Comparison of ENCODE assay signal across 8 cellular contexts in the genomic region with DNA sequence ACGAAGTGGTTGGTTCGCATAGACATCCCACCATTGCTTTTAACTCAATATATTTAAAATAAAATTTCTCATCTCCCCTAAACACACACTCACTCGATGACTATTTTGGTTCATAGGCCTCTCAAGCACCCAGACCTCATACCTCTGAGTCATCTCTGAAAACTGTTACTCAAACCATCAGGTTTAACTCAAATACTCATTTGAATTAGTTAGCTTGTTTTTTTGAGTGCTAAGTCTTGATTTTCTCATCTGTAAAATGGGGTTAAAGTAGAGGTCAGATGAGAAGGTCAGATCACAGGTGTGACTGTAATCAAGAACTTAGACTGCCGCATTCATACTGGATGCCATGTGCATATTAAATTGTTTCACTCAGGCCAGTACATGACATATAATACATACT.
A peak's percentile ranks its signal among the peaks of the same experiment; 100 is the strongest.
DNase-seq lines count a peak whose midpoint lies in the region; ATAC-seq and TF ChIP-seq lines count a peak whose summit lies in the region.

No MANE protein-coding gene starts in this region.

- DNase-seq in Daoy (ENCODE audit: low read depth) = peak; percentile 75
- DNase-seq in NCI-H226 = peak; percentile 86
- DNase-seq in fibroblast of the aortic adventitia (ENCODE audit: low read depth) = peak; percentile 81
- no peak for DNase-seq in COLO829 (ENCODE audit: low spot score)
- DNase-seq in stimulated activated CD4-positive, alpha-beta T cell treated with anti-CD3 and anti-CD28 coated beads, Interleukin-12 subunit alpha, Interleukin-12 subunit beta, amount 100 ng/mL, for 4 hours = no peak
- no peak for DNase-seq in NCI-H128 (lab: John Stamatoyannopoulos, UW; ENCODE audit: unreplicated experiment)
- no peak for DNase-seq in NCI-H2227 treated with DMSO at 0.1 percent for 48 hours (lab: John Stamatoyannopoulos, UW)

- no peak overlapping the region for H3K4me3 ChIP-seq in fibroblast of the aortic adventitia (ENCODE audit: low read depth, low read length)

- no peak for TF ChIP-seq CTCF in fibroblast of the aortic adventitia (IDR thresholded peaks at IDR 0.05; ENCODE audit: insufficient read depth, low read length)

- peak; percentile 66 for ATAC-seq in GM21619 (IDR thresholded peaks at IDR 0.05; ENCODE audit: unreplicated experiment)

Comparison
In these comparisons a context has a peak if more than half of its experiments do, and no peak if none do; other contexts are left out.
1. DNase-seq: peak in Daoy (single experiment), NCI-H226 (single experiment) and fibroblast of the aortic adventitia (single experiment); none in COLO829 (single experiment), stimulated activated CD4-positive, alpha-beta T cell treated with anti-CD3 and anti-CD28 coated beads, Interleukin-12 subunit alpha, Interleukin-12 subunit beta, amount 100 ng/mL, for 4 hours (single experiment), NCI-H128 (single experiment) and NCI-H2227 treated with DMSO at 0.1 percent for 48 hours (single experiment).